12 cellular contexts compared by ENCODE assay signal in genomic region chr11:60910281-60910687, GRCh38. TPM values are rescaled to one million over a fixed set of nuclear protein-coding genes. Genes with fewer than 3 reads are reported as not detected.
DNase-seq lines count a peak whose midpoint lies in the region; ATAC-seq and TF ChIP-seq lines count a peak whose summit lies in the region.
"Had no signal": no experiment of that assay in that cellular context is flagged by ENCODE, and none has a peak within 500 bp of the region (broad histone marks: within the 10 kb centered on the region; RNA-seq: fewer than 3 reads in every experiment).

No MANE protein-coding gene starts in this region.

- no peak overlapping the region for H3K4me3 ChIP-seq in hepatocyte
- H3K4me3 ChIP-seq: tibial artery had no signal

- whole genome bisulfite sequencing in hepatocyte (ENCODE audit: low lambda C conversion rate, missing lambda C conversion rate): 91% methylated on average over 3 of the region's 3 CpGs

- H3K9me3 ChIP-seq in hepatocyte (ENCODE audit: low read depth): no peaks in the 10 kb centered on the region
- H3K9me3 ChIP-seq: tibial artery had no signal

- peaks cover 2% of the 10 kb centered on the region for H3K4me1 ChIP-seq in hepatocyte (ENCODE audit: insufficient read depth)

- peak; percentile 27 for ATAC-seq in GM19023 (IDR thresholded peaks at IDR 0.05; ENCODE audit: unreplicated experiment)
- ATAC-seq in HG02610 (IDR thresholded peaks at IDR 0.05; ENCODE audit: unreplicated experiment): peak; percentile 41

- DNase-seq in KBM-7 (peak; percentile 46), pons (ENCODE audit: low spot score) (peak; percentile 77), T-helper 9 cell (no peak), NCI-H82 (lab: John Stamatoyannopoulos, UW) (no peak), hepatocyte (ENCODE audit: low spot score) (no peak), NCI-H2227 treated with DMSO at 0.1 percent for 48 hours (lab: John Stamatoyannopoulos, UW) (no peak)
- DNase-seq: activated naive CD4-positive, alpha-beta T cell treated with anti-CD3 and anti-CD28 coated beads, Interleukin-2, amount 50 U/mL, for 16 hours had no signal

- peaks cover under 1% of the 10 kb centered on the region for H4K20me1 ChIP-seq in hepatocyte (ENCODE audit: insufficient read depth, poor library complexity, severe bottlenecking)

- H3K9me2 ChIP-seq in hepatocyte (replicated peaks; ENCODE audit: insufficient read depth): no peaks in the 10 kb centered on the region

- no peaks in the 10 kb centered on the region for H3K36me3 ChIP-seq in hepatocyte (replicated peaks; ENCODE audit: insufficient read depth, low read depth)
- H3K36me3 ChIP-seq: tibial artery had no signal

- H3K27me3 ChIP-seq in hepatocyte: no peaks in the 10 kb centered on the region
- H3K27me3 ChIP-seq: tibial artery had no signal

- TF ChIP-seq CTCF in hepatocyte (IDR thresholded peaks at IDR 0.05; ENCODE audit: poor library complexity): no peak

- peaks cover 12% of the 10 kb centered on the region for H3K79me2 ChIP-seq in hepatocyte

- in situ Hi-C loops in KBM-7 (cut with MboI; ENCODE audit: low pct_unique_long_range_greater_than_20kb, low sequenced_read_pairs): no loop called here

- no peak overlapping the region for H3K4me2 ChIP-seq in hepatocyte

- H3K27ac ChIP-seq in hepatocyte: no peak overlapping the region
- H3K27ac ChIP-seq: tibial artery had no signal

- no peak overlapping the region for H2AFZ ChIP-seq in hepatocyte

RNA-seq across cellular contexts. Expression of gene TMEM109, which starts 3.7 kb away (rescaled TPM):
- 30.0 and 47.5 TPM in 2 replicates for total RNA-seq in hepatocyte
- 86.9 and 92.5 TPM in 2 replicates for polyA plus RNA-seq in hepatocyte

RNA-seq across cellular contexts. Expression of gene PRPF19, which starts 3.9 kb away (rescaled TPM):
- total RNA-seq in hepatocyte: 38.1 and 53.8 TPM in 2 replicates
- 18.5 and 19.3 TPM in 2 replicates for polyA plus RNA-seq in hepatocyte

RNA-seq across cellular contexts. Expression of gene TMEM132A, which starts 14.0 kb away (rescaled TPM):
- total RNA-seq in hepatocyte: 33.7 and 44.3 TPM in 2 replicates
- 97.1 and 98.7 TPM in 2 replicates for polyA plus RNA-seq in hepatocyte

RNA-seq across cellular contexts. Expression of gene SLC15A3, which starts 41.7 kb away (rescaled TPM):
- 1.4 and 3.3 TPM in 2 replicates for total RNA-seq in hepatocyte
- 0.56 and 2.3 TPM in 2 replicates for polyA plus RNA-seq in hepatocyte

RNA-seq across cellular contexts. Expression of gene ZP1, which starts 42.9 kb away (rescaled TPM):
- total RNA-seq in hepatocyte: 0.12 TPM in 1 of 2 replicates, not detected in the other
- polyA plus RNA-seq in hepatocyte: 0.32 and 1.6 TPM in 2 replicates
- total RNA-seq: epithelial cell of proximal tubule, liver had no signal
- polyA plus RNA-seq: liver had no signal

Comparison
In these comparisons a context has a peak if more than half of its experiments do, and no peak if none do; other contexts are left out.
1. DNase-seq: peak in KBM-7 (single experiment) and pons (single experiment); none in T-helper 9 cell (single experiment), NCI-H82 (single experiment), hepatocyte (single experiment) and NCI-H2227 treated with DMSO at 0.1 percent for 48 hours (single experiment).